Comparison of ENCODE assay signal across 1 cellular context in genomic region chr19:54462713-54463530, GRCh38.
A peak's percentile ranks its signal among the peaks of the same experiment; 100 is the strongest.
TF ChIP-seq lines count a peak whose summit lies in the region.

No MANE protein-coding gene starts in this region.

TF ChIP-seq in HepG2, 621 proteins besides CTCF, POLR2A, EP300 and RAD21 (continued from another document and continues in another):
- TF ChIP-seq PAXIP1 (CRISPR knock-in tag; conservative IDR thresholded peaks at IDR 0.05) (0 out of 2 replicates have a peak, but pooled peaks have one; percentile 30), FOXO1 (CRISPR knock-in tag; IDR thresholded peaks at IDR 0.05) (no peak), AGO1 (IDR thresholded peaks at IDR 0.05; ENCODE audit: low read depth, low read length, poor library complexity, severe bottlenecking) (peak; percentile 95), PITX1 (CRISPR knock-in tag; IDR thresholded peaks at IDR 0.05) (no peak; the same call in 1 of the 2 replicates), TBX3 (IDR thresholded peaks at IDR 0.05; ENCODE audit: borderline replicate concordance) (no peak), PAWR (CRISPR knock-in tag; IDR thresholded peaks at IDR 0.05; ENCODE audit: borderline replicate concordance) (no peak), SETDB1 (CRISPR knock-in tag; IDR thresholded peaks at IDR 0.05; ENCODE audit: borderline replicate concordance) (no peak), JUN (CRISPR knock-in tag; IDR thresholded peaks at IDR 0.05) (no peak), ZFYVE20 (CRISPR knock-in tag; IDR thresholded peaks at IDR 0.05; ENCODE audit: borderline replicate concordance, low read depth) (no peak), BATF2 (CRISPR knock-in tag; IDR thresholded peaks at IDR 0.05) (no peak), POGK (CRISPR knock-in tag; conservative IDR thresholded peaks at IDR 0.05) (peak; percentile 80), ZNF274 (CRISPR knock-in tag; IDR thresholded peaks at IDR 0.05) (peak; percentile 33; the same call in 1 of the 2 replicates), HNF4G (IDR thresholded peaks at IDR 0.05; ENCODE audit: borderline replicate concordance, low read depth, low read length) (no peak), HNF4G (CRISPR knock-in tag; IDR thresholded peaks at IDR 0.05; ENCODE audit: borderline replicate concordance, low read depth) (0 out of 2 replicates have a peak, but pooled peaks have one; percentile 39), ZNF224 (CRISPR knock-in tag; IDR thresholded peaks at IDR 0.05) (no peak), ZNF567 (CRISPR knock-in tag; IDR thresholded peaks at IDR 0.05; ENCODE audit: borderline replicate concordance) (no peak; the same call in 1 of the 2 replicates), ZBTB25 (CRISPR knock-in tag; IDR thresholded peaks at IDR 0.05) (no peak), ZNF660 (CRISPR knock-in tag; IDR thresholded peaks at IDR 0.05; ENCODE audit: borderline replicate concordance, low read depth) (no peak), BHLHE40 (IDR thresholded peaks at IDR 0.05; ENCODE audit: low read length) (no peak), ZNF318 (CRISPR knock-in tag; IDR thresholded peaks at IDR 0.05) (peak; percentile 81; the same call in 1 of the 2 replicates), FOXK2 (IDR thresholded peaks at IDR 0.05) (no peak), MED1 (CRISPR knock-in tag; IDR thresholded peaks at IDR 0.05) (no peak; the same call in 1 of the 2 replicates), ZNF333 (CRISPR knock-in tag; IDR thresholded peaks at IDR 0.05; ENCODE audit: borderline replicate concordance) (no peak; the same call in 1 of the 2 replicates), SRF (IDR thresholded peaks at IDR 0.05; ENCODE audit: low read depth, low read length) (no peak), SMAD3 (CRISPR knock-in tag; IDR thresholded peaks at IDR 0.05) (no peak), FOXK1 (CRISPR knock-in tag; IDR thresholded peaks at IDR 0.05; ENCODE audit: borderline replicate concordance, low read depth) (no peak), ZNF761 (CRISPR knock-in tag; conservative IDR thresholded peaks at IDR 0.05) (no peak), ZSCAN25 (CRISPR knock-in tag; IDR thresholded peaks at IDR 0.05) (no peak), GZF1 (CRISPR knock-in tag; IDR thresholded peaks at IDR 0.05) (no peak), KMT2B (CRISPR knock-in tag; IDR thresholded peaks at IDR 0.05) (no peak; the same call in 1 of the 2 replicates), ZBTB38 (CRISPR knock-in tag; IDR thresholded peaks at IDR 0.05) (peak; percentile 51), HOXA7 (CRISPR knock-in tag; IDR thresholded peaks at IDR 0.05) (no peak), EZH2 (conservative IDR thresholded peaks at IDR 0.05; ENCODE audit: low read depth, low read length) (no peak), FOSL2 (CRISPR knock-in tag; IDR thresholded peaks at IDR 0.05) (peak; percentile 48), NCOR1 (IDR thresholded peaks at IDR 0.05; ENCODE audit: borderline replicate concordance, low read length) (no peak), ZBED4 (CRISPR knock-in tag; IDR thresholded peaks at IDR 0.05; ENCODE audit: borderline replicate concordance) (no peak), SRSF9 (IDR thresholded peaks at IDR 0.05; ENCODE audit: borderline replicate concordance, insufficient read depth, low read depth, low read length, poor library complexity, severe bottlenecking) (no peak), ZSCAN22 (CRISPR knock-in tag; IDR thresholded peaks at IDR 0.05) (no peak), MZF1 (CRISPR knock-in tag; IDR thresholded peaks at IDR 0.05; ENCODE audit: borderline replicate concordance) (no peak), HBP1 (CRISPR knock-in tag; IDR thresholded peaks at IDR 0.05; ENCODE audit: low read depth) (no peak), MXD4 (CRISPR knock-in tag; IDR thresholded peaks at IDR 0.05) (peak; percentile 22; the same call in 1 of the 2 replicates), ZNF232 (CRISPR knock-in tag; IDR thresholded peaks at IDR 0.05; ENCODE audit: borderline replicate concordance) (no peak; the same call in 1 of the 2 replicates), NFE2L2 (IDR thresholded peaks at IDR 0.05; ENCODE audit: low read length) (no peak), GATAD2A (CRISPR knock-in tag; IDR thresholded peaks at IDR 0.05) (no peak; the same call in 1 of the 2 replicates), ZFY (CRISPR knock-in tag; IDR thresholded peaks at IDR 0.05) (peak; percentile 79)
